ENCODE assay signal across 7 cellular contexts in genomic region chr9:133791735-133792649, GRCh38.
"Had no signal": no experiment of that assay in that cellular context is flagged by ENCODE, and none has a peak within 500 bp of the region (broad histone marks: within the 10 kb centered on the region; RNA-seq: fewer than 3 reads in every experiment).

No MANE protein-coding gene starts in this region.

- DNase-seq: activated CD4-positive, CD25-positive, alpha-beta regulatory T cell had no signal

- H3K27me3 ChIP-seq: gastroesophageal sphincter, tibial artery, vagina had no signal

- FAIRE-seq: islet of Langerhans, TTC549 had no signal

- H3K4me3 ChIP-seq: gastroesophageal sphincter, mucosa of descending colon, tibial artery, vagina had no signal

- H3K9me3 ChIP-seq: gastroesophageal sphincter, mucosa of descending colon, tibial artery, vagina had no signal

- H3K27ac ChIP-seq: gastroesophageal sphincter, tibial artery, vagina had no signal
